ENCODE assay signal across 14 cellular contexts in genomic region chr22:44179989-44180705, GRCh38. TPM values are rescaled to one million over a fixed set of nuclear protein-coding genes. Genes with fewer than 3 reads are reported as not detected.
DNase-seq lines count a peak whose midpoint lies in the region; ATAC-seq and TF ChIP-seq lines count a peak whose summit lies in the region.
"Had no signal": no experiment of that assay in that cellular context is flagged by ENCODE, and none has a peak within 500 bp of the region (broad histone marks: within the 10 kb centered on the region; RNA-seq: fewer than 3 reads in every experiment).

No MANE protein-coding gene starts in this region.

- H3K4me3 Mint-ChIP-seq in CD8-positive, alpha-beta memory T cell = peak overlapping the region; percentile 84 to 96 (median 90)
- H3K4me3 Mint-ChIP-seq in activated CD4-positive, alpha-beta memory T cell treated with anti-CD3 and anti-CD28 coated beads, Interleukin-2, amount 10 ng/mL, durations not matched to agents 7 days and 5 days = peak overlapping the region; percentile 95
- H3K4me3 Mint-ChIP-seq in naive thymus-derived CD8-positive, alpha-beta T cell = peak overlapping the region; percentile 84 to 96 (median 92)
- H3K4me3 Mint-ChIP-seq: WTC11 had no signal

- CTCF ChIA-PET in CD8-positive, alpha-beta memory T cell (lab: Charles Lee) = interaction anchor here (0.8 kb wide), 1 partner anchor 16 kb away, joined by 3 read pairs; no protein-coding TSS in a partner anchor
- CTCF ChIA-PET in activated CD4-positive, alpha-beta memory T cell treated with anti-CD3 and anti-CD28 coated beads, Interleukin-2, amount 10 ng/mL, durations not matched to agents 7 days and 5 days (lab: Charles Lee) = interaction anchor here (0.9 to 2.2 kb wide), 4 partner anchors 95 to 505 kb away, joined by 3 to 7 read pairs (median 4); no protein-coding TSS in a partner anchor

- no peak for ATAC-seq in naive thymus-derived CD8-positive, alpha-beta T cell
- no peak for ATAC-seq in GM19463 (IDR thresholded peaks at IDR 0.05; ENCODE audit: unreplicated experiment)

- no peaks in the 10 kb centered on the region for H3K9me3 ChIP-seq in CD8-positive, alpha-beta memory T cell (ENCODE audit: low read length)
- H3K9me3 ChIP-seq in KOPT-K1 (ENCODE audit: insufficient read depth, low read length, poor library complexity, severe bottlenecking) = no peaks in the 10 kb centered on the region
- H3K9me3 ChIP-seq: esophagus muscularis mucosa, SJCRH30, thoracic aorta had no signal

- peaks cover 11% of the 10 kb centered on the region for H3K36me3 ChIP-seq in CD8-positive, alpha-beta memory T cell (ENCODE audit: insufficient read depth, low read length)
- H3K36me3 ChIP-seq in KOPT-K1 (ENCODE audit: insufficient read depth, low read length) = peaks cover 19% of the 10 kb centered on the region
- H3K36me3 ChIP-seq: esophagus muscularis mucosa, SJCRH30, thoracic aorta had no signal

- no peaks in the 10 kb centered on the region for H3K27me3 Mint-ChIP-seq in CD8-positive, alpha-beta memory T cell
- peaks cover 25% of the 10 kb centered on the region for H3K27me3 Mint-ChIP-seq in activated CD4-positive, alpha-beta memory T cell treated with anti-CD3 and anti-CD28 coated beads, Interleukin-2, amount 10 ng/mL, durations not matched to agents 7 days and 5 days
- H3K27me3 Mint-ChIP-seq in naive thymus-derived CD8-positive, alpha-beta T cell = no peaks in the 10 kb centered on the region

- no peak for TF ChIP-seq POLR2A in lower leg skin (IDR thresholded peaks at IDR 0.05)

- no peak for DNase-seq in CD8-positive, alpha-beta memory T cell
- no peak for DNase-seq in activated CD4-positive, alpha-beta memory T cell treated with anti-CD3 and anti-CD28 coated beads, Interleukin-2, amount 10 ng/mL, durations not matched to agents 7 days and 5 days
- peak in 1 of 10 donors; percentile 58 for DNase-seq in naive thymus-derived CD8-positive, alpha-beta T cell
- DNase-seq in amniotic stem cell (lab: John Stamatoyannopoulos, UW) (no peak), NCI-H1694 (lab: John Stamatoyannopoulos, UW) (no peak), lower leg skin (ENCODE audit: low spot score in 2 of 2) (no peak)
- DNase-seq: NCI-H1436 treated with DMSO at 0.1 percent for 48 hours, SJCRH30 had no signal

- peaks cover 0 to 28% (median 2%) of the 10 kb centered on the region in 3 donors for H3K36me3 Mint-ChIP-seq in CD8-positive, alpha-beta memory T cell
- peaks cover 22% of the 10 kb centered on the region for H3K36me3 Mint-ChIP-seq in activated CD4-positive, alpha-beta memory T cell treated with anti-CD3 and anti-CD28 coated beads, Interleukin-2, amount 10 ng/mL, durations not matched to agents 7 days and 5 days (ENCODE audit: low read depth)
- H3K36me3 Mint-ChIP-seq in naive thymus-derived CD8-positive, alpha-beta T cell = peaks cover 0 to 8% (median 0%) of the 10 kb centered on the region in 3 donors
- H3K36me3 Mint-ChIP-seq: WTC11 had no signal

- peak overlapping the region; percentile 94 to 99 (median 98) for H3K27ac Mint-ChIP-seq in CD8-positive, alpha-beta memory T cell
- no peak overlapping the region for H3K27ac Mint-ChIP-seq in activated CD4-positive, alpha-beta memory T cell treated with anti-CD3 and anti-CD28 coated beads, Interleukin-2, amount 10 ng/mL, durations not matched to agents 7 days and 5 days
- H3K27ac Mint-ChIP-seq in naive thymus-derived CD8-positive, alpha-beta T cell = peak overlapping the region; percentile 93 to 99 (median 97)

- intact Hi-C loops in lower leg skin (cut with DNase I; ENCODE audit: low total_unique reads) = no loop called here

- POLR2A ChIA-PET in CD8-positive, alpha-beta memory T cell (lab: Charles Lee) = no interaction called here
- POLR2A ChIA-PET in activated CD4-positive, alpha-beta memory T cell treated with anti-CD3 and anti-CD28 coated beads, Interleukin-2, amount 10 ng/mL, durations not matched to agents 7 days and 5 days (lab: Charles Lee) = interaction anchor here (1.3 to 3.5 kb wide), 8 partner anchors 12 to 993 kb away, joined by 3 to 67 read pairs (median 4); partner anchors contain the start of gene SAMM50
- POLR2A ChIA-PET in naive thymus-derived CD8-positive, alpha-beta T cell (lab: Charles Lee) = interaction anchor here (1.0 to 4.5 kb wide), 4 partner anchors 9 to 99 kb away, joined by 3 to 27 read pairs (median 10); no protein-coding TSS in a partner anchor

- peaks cover 24% of the 10 kb centered on the region for H3K4me1 ChIP-seq in CD8-positive, alpha-beta memory T cell (ENCODE audit: insufficient read depth, low read length)
- H3K4me1 ChIP-seq: SJCRH30 had no signal

- H3K27ac ChIP-seq in CD8-positive, alpha-beta memory T cell (ENCODE audit: low read depth, low read length) = no peak overlapping the region
- H3K27ac ChIP-seq in KOPT-K1 (ENCODE audit: low read depth, low read length, poor library complexity, severe bottlenecking) = peak overlapping the region; percentile 84
- H3K27ac ChIP-seq: SJCRH30 had no signal

- H3K27me3 ChIP-seq in CD8-positive, alpha-beta memory T cell (ENCODE audit: insufficient read depth, low read length, poor library complexity, severe bottlenecking) = no peaks in the 10 kb centered on the region

- 75 to 77% methylated on average over 6 of the region's 6 CpGs for WGBS in lower leg skin, 2 donors

- H3K4me3 ChIP-seq in CD8-positive, alpha-beta memory T cell (ENCODE audit: low read length) = no peak overlapping the region
- no peak overlapping the region for H3K4me3 ChIP-seq in lower leg skin (ENCODE audit: low read depth, poor library complexity, severe bottlenecking)
- H3K4me3 ChIP-seq: SJCRH30, smooth muscle cell had no signal

- no peaks in the 10 kb centered on the region for H3K9me3 Mint-ChIP-seq in CD8-positive, alpha-beta memory T cell
- H3K9me3 Mint-ChIP-seq in activated CD4-positive, alpha-beta memory T cell treated with anti-CD3 and anti-CD28 coated beads, Interleukin-2, amount 10 ng/mL, durations not matched to agents 7 days and 5 days = no peaks in the 10 kb centered on the region
- no peaks in the 10 kb centered on the region for H3K9me3 Mint-ChIP-seq in naive thymus-derived CD8-positive, alpha-beta T cell
- H3K9me3 Mint-ChIP-seq: WTC11 had no signal

- TF ChIP-seq CTCF in lower leg skin (IDR thresholded peaks at IDR 0.05) = no peak

- peaks cover 21 to 38% (median 24%) of the 10 kb centered on the region in 3 donors for H3K4me1 Mint-ChIP-seq in CD8-positive, alpha-beta memory T cell
- peaks cover 22% of the 10 kb centered on the region for H3K4me1 Mint-ChIP-seq in activated CD4-positive, alpha-beta memory T cell treated with anti-CD3 and anti-CD28 coated beads, Interleukin-2, amount 10 ng/mL, durations not matched to agents 7 days and 5 days
- H3K4me1 Mint-ChIP-seq in naive thymus-derived CD8-positive, alpha-beta T cell = peaks cover 26 to 37% (median 36%) of the 10 kb centered on the region in 4 donors

RNA-seq across cellular contexts. Expression of gene PARVG, which starts 0.6 kb away (rescaled TPM):
- total RNA-seq in CD8-positive, alpha-beta memory T cell = 10 to 100 TPM; 56.0 to 57.4 TPM
- 94.4 TPM for polyA plus RNA-seq in CD8-positive, alpha-beta memory T cell
- total RNA-seq in activated CD4-positive, alpha-beta memory T cell treated with anti-CD3 and anti-CD28 coated beads, Interleukin-2, amount 10 ng/mL, durations not matched to agents 7 days and 5 days = 100 to 1,000 TPM; 123 to 128 TPM
- total RNA-seq in naive thymus-derived CD8-positive, alpha-beta T cell = 100 to 1,000 TPM; 224 to 229 TPM
- polyA plus RNA-seq in naive thymus-derived CD8-positive, alpha-beta T cell = 10 to 100 TPM; 60.6 to 77.8 (median 67.0) TPM
- 10 to 100 TPM in 1 of 4 donors, 1 to 10 TPM in 3; 2.0 to 11.1 (median 4.5) TPM for total RNA-seq in lower leg skin
- total RNA-seq: SJCRH30 had no signal
- polyA plus RNA-seq: smooth muscle cell had no signal

Comparison
In these comparisons a context has a peak if more than half of its experiments do, and no peak if none do; other contexts are left out.
1. RNA of gene PARVG, which starts 0.6 kb away (total RNA-seq): 224 to 229 TPM in naive thymus-derived CD8-positive, alpha-beta T cell, 123 to 128 TPM in activated CD4-positive, alpha-beta memory T cell treated with anti-CD3 and anti-CD28 coated beads, Interleukin-2, amount 10 ng/mL, durations not matched to agents 7 days and 5 days and 56.0 to 57.4 TPM in CD8-positive, alpha-beta memory T cell; 2.0 to 11.1 TPM in lower leg skin; every median in the first group is over 4 times any median in the second.
2. Peak in every context shown above with its lines, with median percentiles within 50 percentile points of each other: H3K4me3 Mint-ChIP-seq.